18 cellular contexts compared by ENCODE assay signal in genomic region chr7:156074982-156075615, GRCh38.
"Had no signal": no experiment of that assay in that cellular context is flagged by ENCODE, and none has a peak within 500 bp of the region (broad histone marks: within the 10 kb centered on the region; RNA-seq: fewer than 3 reads in every experiment).

No MANE protein-coding gene starts in this region.

- H3K27me3 ChIP-seq: adrenal gland, cardiac muscle cell had no signal

- H3K9me3 ChIP-seq: adrenal gland, prostate gland had no signal

- H3K27ac ChIP-seq: adrenal gland, cardiac muscle cell, prostate gland, skin epidermis, VCaP had no signal

- ATAC-seq: activated CD8-positive, alpha-beta T cell treated with anti-CD3 and anti-CD28 coated beads for 36 hours; left lobe of liver; naive thymus-derived CD8-positive, alpha-beta T cell; right cardiac atrium; stimulated activated naive CD8-positive, alpha-beta T cell treated with anti-CD3 and anti-CD28 coated beads, Interleukin-15, Interleukin-2, amounts not matched to agents 100 U/mL and 50 U/mL, for 24 hours had no signal

- H3K36me3 ChIP-seq: adrenal gland, cardiac muscle cell, prostate gland had no signal

- H3K4me1 ChIP-seq: prostate gland had no signal

- DNase-seq: activated CD4-positive, alpha-beta T cell treated with anti-CD3 and anti-CD28 coated beads for 4 hours; activated CD8-positive, alpha-beta memory T cell treated with anti-CD3 and anti-CD28 coated beads, Interleukin-2, amount 50 U/mL, for 4 hours; activated CD8-positive, alpha-beta T cell treated with anti-CD3 and anti-CD28 coated beads for 36 hours; activated effector memory CD4-positive, alpha-beta T cell treated with anti-CD3 and anti-CD28 coated beads, Interleukin-2, amount 50 U/mL, for 16 hours; activated T-cell treated with anti-CD3 and anti-CD28 coated beads, Interleukin-2, amount 50 U/mL, for 48 hours; adrenal gland; right cardiac atrium; stimulated activated naive CD8-positive, alpha-beta T cell treated with anti-CD3 and anti-CD28 coated beads, Interleukin-15, Interleukin-2, amounts not matched to agents 100 U/mL and 50 U/mL, for 24 hours; trophoblast cell had no signal

- H3K4me3 ChIP-seq: adrenal gland, cardiac muscle cell, prostate gland, skin epidermis had no signal

- FAIRE-seq: colon, endometrium, keratinocyte had no signal
